8 cellular contexts compared by ENCODE assay signal in the genomic region with DNA sequence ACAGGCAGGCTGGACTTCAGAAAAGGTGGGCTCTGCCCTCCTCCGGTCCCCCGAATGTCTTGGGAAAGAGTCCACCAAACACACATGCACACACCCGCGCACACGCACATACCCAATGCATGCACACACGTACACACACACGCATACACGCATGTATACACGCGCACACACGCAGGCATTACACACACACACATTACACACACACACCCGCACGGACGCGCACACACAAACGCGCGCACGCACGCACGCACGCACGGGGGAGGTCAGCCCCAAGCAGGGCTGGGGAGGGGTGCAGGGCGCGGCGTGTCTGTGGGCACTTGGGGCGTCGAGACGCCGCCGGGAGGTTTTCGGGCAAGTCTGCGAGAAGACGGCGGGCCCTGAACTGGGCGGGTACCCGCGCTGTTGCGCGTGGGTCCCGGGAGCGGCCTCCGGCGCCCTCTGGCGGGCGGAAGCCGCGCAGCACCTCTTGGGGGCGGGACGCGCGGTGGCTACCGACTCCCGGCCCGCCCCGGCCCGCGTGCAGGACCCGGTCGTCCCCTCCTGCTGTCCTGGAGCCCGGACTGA. TPM values are rescaled to one million over a fixed set of nuclear protein-coding genes. Genes with fewer than 3 reads are reported as not detected.
DNase-seq lines count a peak whose midpoint lies in the region; ATAC-seq and TF ChIP-seq lines count a peak whose summit lies in the region.

No MANE protein-coding gene starts in this region.

- in situ Hi-C loops in transverse colon (cut with MboI; ENCODE audit: low pct_ligation_motif_present in 1 of 4, low pct_unique_long_range_greater_than_20kb in 1 of 4, low sequenced_read_pairs in 3 of 4), result no loop called here

- no peak for TF ChIP-seq EP300 in transverse colon (IDR thresholded peaks at IDR 0.05; ENCODE audit: low read depth)

- 11 to 17% (median 12%) methylated on average over 46 to 61 of the region's 61 CpGs for WGBS in heart left ventricle, 4 donors
- 14% methylated on average over 44 of the region's 61 CpGs; no CpG with 5 or more reads in 1 of the 2 donors for WGBS in transverse colon (ENCODE audit: low coverage in 1 of 2), 2 donors

- H3K27me3 ChIP-seq in HUES6 (ENCODE audit: control insufficient read depth, insufficient read depth, low read length), result peaks cover 93% of the 10 kb centered on the region
- peaks cover 0 to 57% (median 5%) of the 10 kb centered on the region in 9 donors for H3K27me3 ChIP-seq in heart left ventricle
- peaks cover 89% of the 10 kb centered on the region for H3K27me3 ChIP-seq in transverse colon

- DNase-seq in GM12865 (ENCODE audit: low read depth) (peak; percentile 57), SW480 (ENCODE audit: low spot score) (peak; percentile 42), heart left ventricle (peak; percentile 71 to 90 (median 83)), pons (ENCODE audit: low spot score) (peak; percentile 28), transverse colon (peak; percentile 77)
- DNase-seq in activated naive CD8-positive, alpha-beta T cell treated with anti-CD3 and anti-CD28 coated beads, Interleukin-2, amount 50 U/mL, for 16 hours (ENCODE audit: low read depth, low spot score), result peak; percentile 57

- peak overlapping the region; percentile 32; the same call in 1 of the 2 replicates for H3K4me3 ChIP-seq in GM12865 (ENCODE audit: low read depth, low read length)
- peak overlapping the region; percentile 74 for H3K4me3 ChIP-seq in HUES6 (ENCODE audit: low read depth, low read length)
- H3K4me3 ChIP-seq in heart left ventricle, result peak overlapping the region; percentile 61 to 83 (median 66)
- H3K4me3 ChIP-seq in transverse colon, result peak overlapping the region; percentile 32 to 71 (median 60)

- ATAC-seq in heart left ventricle, result peak; percentile 9 to 76 (median 53)
- no peak for ATAC-seq in HG02973 (IDR thresholded peaks at IDR 0.05; ENCODE audit: unreplicated experiment)

- peak overlapping the region; percentile 38 for H3K9ac ChIP-seq in HUES6 (ENCODE audit: low read length)

- no peak overlapping the region for H3K27ac ChIP-seq in HUES6 (ENCODE audit: low read depth, low read length)
- H3K27ac ChIP-seq in heart left ventricle, result peak overlapping the region in 11 of 12 donors; percentile 80 to 99 (median 91)
- H3K27ac ChIP-seq in transverse colon, result peak overlapping the region in 3 of 4 donors; percentile 41 to 72 (median 51)

- H3K4me1 ChIP-seq in HUES6 (ENCODE audit: control insufficient read depth, insufficient read depth, low read length) (peaks cover 31% of the 10 kb centered on the region), heart left ventricle (peaks cover 0 to 85% (median 36%) of the 10 kb centered on the region in 12 donors), transverse colon (peaks cover 6 to 35% (median 23%) of the 10 kb centered on the region in 4 donors)

- peaks cover 7% of the 10 kb centered on the region; the same call in 1 of the 2 replicates for H3K36me3 ChIP-seq in HUES6 (ENCODE audit: control insufficient read depth, insufficient read depth, low read length)
- H3K36me3 ChIP-seq in heart left ventricle, result peaks cover 0 to 28% (median 14%) of the 10 kb centered on the region in 9 donors
- no peaks in the 10 kb centered on the region for H3K36me3 ChIP-seq in transverse colon

- H3K9me3 ChIP-seq in HUES6 (ENCODE audit: control insufficient read depth, insufficient read depth, low read depth, low read length) (no peaks in the 10 kb centered on the region), heart left ventricle (no peaks in the 10 kb centered on the region), transverse colon (no peaks in the 10 kb centered on the region)

- TF ChIP-seq CTCF in GM12865 (IDR thresholded peaks at IDR 0.05; ENCODE audit: insufficient read depth, low read depth, low read length, missing control alignments) (peak; percentile 88), heart left ventricle (IDR thresholded peaks at IDR 0.05) (peak; percentile 90 to 100 (median 98)), transverse colon (IDR thresholded peaks at IDR 0.05) (peak; percentile 49 to 98 (median 91))

- no peak for TF ChIP-seq POLR2A in heart left ventricle (IDR thresholded peaks at IDR 0.05)
- TF ChIP-seq POLR2A in transverse colon (IDR thresholded peaks at IDR 0.05), result no peak

- intact Hi-C loops in heart left ventricle (cut with DNase I) (loop anchor here in 8 of 10 donors (1.0 to 10.0 kb wide), 9 partner anchors 35 to 423 kb away; partner anchors contain the start of genes CDC45 (in 1 of the 8), CLTCL1 (in 1 of the 8) and UFD1 (in 1 of the 8)), transverse colon (cut with DNase I; ENCODE audit: low total_unique reads) (loop anchor here (2.0 kb wide), 1 partner anchor 39 kb away; no protein-coding TSS in a partner anchor)

RNA-seq across cellular contexts. Expression of gene SEPTIN5, which starts 3.5 kb away (rescaled TPM):
- total RNA-seq in heart left ventricle, result 100 to 1,000 TPM in 7 of 9 donors, 10 to 100 TPM in 2; 88.3 to 272 (median 156) TPM
- 100 to 1,000 TPM in 1 of 2 donors, 10 to 100 TPM in 1; 75.7 to 127 TPM for polyA plus RNA-seq in heart left ventricle
- total RNA-seq in transverse colon, result 100 to 1,000 TPM in 1 of 4 donors, 1 to 10 TPM in 3; 2.5 to 709 (median 5.4) TPM

RNA-seq across cellular contexts. Expression of gene GP1BB, which starts 5.6 kb away (rescaled TPM):
- 10 to 100 TPM in 3 of 9 donors, 1 to 10 TPM in 3, not detected in 3; 1.4 to 52.2 (median 10.7) TPM for total RNA-seq in heart left ventricle
- 10 to 100 TPM in 1 of 2 donors, 1 to 10 TPM in 1; 6.5 to 30.4 TPM for polyA plus RNA-seq in heart left ventricle
- 10 to 100 TPM in 1 of 4 donors, 1 to 10 TPM in 2, under 1 TPM in 1; 0.41 to 10.3 (median 1.8) TPM for total RNA-seq in transverse colon

RNA-seq across cellular contexts. Expression of gene TBX1, which starts 42.8 kb away (rescaled TPM):
- total RNA-seq in heart left ventricle (1 to 10 TPM in 4 of 9 donors, under 1 TPM in 4, not detected in 1; 0.28 to 3.1 (median 1.2) TPM), transverse colon (1 to 10 TPM in 2 of 4 donors, not detected in 2; 1.1 to 1.3 TPM)
- polyA plus RNA-seq in heart left ventricle, result under 1 TPM; 0.11 to 0.95 TPM

Comparison
In these comparisons a context has a peak if more than half of its experiments do, and no peak if none do; other contexts are left out.
1. DNase-seq: peak in every context shown above with its lines; median percentile 83 in heart left ventricle; 77 in transverse colon; 57 in GM12865; 57 in activated naive CD8-positive, alpha-beta T cell treated with anti-CD3 and anti-CD28 coated beads, Interleukin-2, amount 50 U/mL, for 16 hours; 42 in SW480; 28 in pons.